25 cellular contexts compared by ENCODE assay signal in the genomic region with DNA sequence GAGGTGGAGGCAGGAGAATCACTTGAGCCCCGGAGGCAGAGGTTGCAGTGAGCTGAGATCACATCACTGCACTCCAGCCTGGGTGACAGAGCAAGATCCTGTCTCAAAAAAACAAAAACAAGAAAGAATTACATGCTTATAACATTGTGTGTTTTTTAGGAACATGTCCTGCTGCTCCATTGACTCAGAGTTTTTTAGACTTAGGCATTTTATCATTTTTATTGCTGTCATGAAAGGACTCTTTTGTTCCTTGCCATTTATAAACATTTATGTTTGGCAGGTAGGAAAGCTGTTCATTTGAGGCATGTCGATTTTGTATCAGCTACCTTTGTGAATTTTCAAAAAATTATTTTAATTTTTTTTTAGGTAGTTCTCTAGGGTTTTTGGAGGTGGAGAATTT. TPM values are rescaled to one million over a fixed set of nuclear protein-coding genes. Genes with fewer than 3 reads are reported as not detected.
"Had no signal": no experiment of that assay in that cellular context is flagged by ENCODE, and none has a peak within 500 bp of the region (broad histone marks: within the 10 kb centered on the region; RNA-seq: fewer than 3 reads in every experiment).

No MANE protein-coding gene starts in this region.

- DNase-seq: cortex of kidney; effector memory CD8-positive, alpha-beta T cell; hypothalamus; immature natural killer cell; islet precursor cell; kidney glomerular epithelial cell; left colon; left ventricle myocardium superior; lower lobe of right lung; natural killer cell; stimulated activated CD4-positive, alpha-beta T cell treated with anti-CD3 and anti-CD28 coated beads, Interleukin-12 subunit alpha, Interleukin-12 subunit beta, amount 100 ng/mL, for 4 hours; stimulated activated CD4-positive, alpha-beta T cell treated with anti-CD3 and anti-CD28 coated beads, Interleukin-1b, Interleukin-23, amount 100 ng/mL, for 48 hours; stimulated activated CD4-positive, alpha-beta T cell treated with anti-CD3 and anti-CD28 coated beads, Interleukin-4, amount 100 ng/mL, for 1 hour; stimulated activated CD8-positive, alpha-beta memory T cell treated with anti-CD3 and anti-CD28 coated beads, Interleukin-4, amount 100 ng/mL, for 48 hours; stimulated activated naive CD4-positive, alpha-beta T cell; stimulated activated naive CD8-positive, alpha-beta T cell treated with anti-CD3 and anti-CD28 coated beads, Interleukin-15, amount 100 ng/mL, for 72 hours; thyroid gland had no signal

- FAIRE-seq: frontal cortex had no signal

- H3K4me3 ChIP-seq: lower lobe of right lung, right atrium auricular region, smooth muscle cell, thyroid gland had no signal

- H3K36me3 ChIP-seq: lower lobe of right lung, neutrophil, right atrium auricular region, thyroid gland had no signal

- H3K27ac ChIP-seq: lower lobe of right lung, neutrophil, parathyroid adenoma, right atrium auricular region, thyroid gland had no signal

- H3K9me3 ChIP-seq: lower lobe of right lung, neutrophil, thyroid gland had no signal

- H3K27me3 ChIP-seq: right atrium auricular region, thyroid gland had no signal

- H3K4me1 ChIP-seq: lower lobe of right lung, parathyroid adenoma, thyroid gland had no signal

RNA-seq across cellular contexts. Expression of gene COL26A1, which starts 20.3 kb away (rescaled TPM):
- total RNA-seq: dermis microvascular lymphatic vessel endothelial cell, fibroblast of villous mesenchyme, left colon, left ventricle myocardium superior, mesenteric fat pad, right atrium auricular region, thyroid gland had no signal
